8 cellular contexts compared by ENCODE assay signal in the genomic region with DNA sequence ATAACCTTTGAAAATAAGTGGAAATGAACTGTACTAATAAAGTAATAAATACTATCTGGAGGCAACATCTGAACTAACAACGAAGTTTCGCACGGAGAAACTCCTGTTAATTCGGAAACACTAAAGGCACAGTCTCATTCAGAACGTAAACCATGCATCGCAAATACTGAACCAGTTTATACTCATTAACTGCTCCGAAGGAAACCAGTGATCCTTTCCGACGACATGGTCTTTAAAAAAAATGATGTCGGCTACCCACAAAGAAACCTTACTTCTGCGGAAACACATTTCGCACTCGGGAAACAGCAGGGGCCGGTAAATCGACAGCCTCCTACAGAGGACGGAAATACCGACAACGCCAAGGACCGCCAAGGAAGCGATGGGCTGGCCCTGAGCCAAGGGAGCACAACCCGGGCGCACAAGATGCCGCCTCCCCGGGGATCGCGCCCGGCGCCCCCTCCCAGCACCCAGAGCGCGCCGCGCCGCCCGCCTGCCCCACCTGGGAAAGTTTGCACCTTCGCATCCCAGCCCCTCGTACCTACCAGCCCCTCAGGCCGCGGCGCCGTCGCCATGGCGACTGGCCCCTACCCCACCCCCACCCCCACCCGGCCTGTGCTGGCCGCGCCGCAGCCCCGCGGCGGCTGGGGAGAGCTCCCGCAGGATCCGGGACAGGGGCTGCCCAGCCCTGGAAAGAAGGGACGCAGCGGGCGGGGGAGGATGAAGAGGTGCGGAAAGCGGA. TPM values are rescaled to one million over a fixed set of nuclear protein-coding genes. Genes with fewer than 3 reads are reported as not detected.
DNase-seq lines count a peak whose midpoint lies in the region; ATAC-seq, FAIRE-seq and TF ChIP-seq lines count a peak whose summit lies in the region.

No MANE protein-coding gene starts in this region.

- POLR2A ChIA-PET in IMR-90 (lab: Charles Lee; ENCODE audit: unreplicated experiment) = interaction anchor here (0.6 kb wide), 2 partner anchors 43 to 746 kb away, joined by 3 to 8 read pairs; a partner anchor contains a TSS

- 0% methylated on average over 14 of the region's 56 CpGs; no CpG with 5 or more reads in 1 of the 2 experiments for WGBS in IMR-90 (ENCODE audit: extremely low coverage in 2 of 2, insufficient read length in 1 of 2), 2 experiments

- TF ChIP-seq CTCF in Calu3 (IDR thresholded peaks at IDR 0.05; ENCODE audit: unreplicated experiment) (no peak), IMR-90 (conservative IDR thresholded peaks at IDR 0.05; ENCODE audit: low read depth, low read length) (no peak), fibroblast of mammary gland (conservative IDR thresholded peaks at IDR 0.05; ENCODE audit: control insufficient read depth, insufficient read depth, low read depth, low read length) (no peak), nephron (IDR thresholded peaks at IDR 0.05; ENCODE audit: unreplicated experiment in 3 of 3) (no peak)

- H3K36me3 Mint-ChIP-seq in Calu3 (ENCODE audit: insufficient read depth, unreplicated experiment) (peaks cover 50% of the 10 kb centered on the region), nephron (ENCODE audit: low read depth) (peaks cover 28% of the 10 kb centered on the region)
- H3K36me3 Mint-ChIP-seq in activated T-helper 1 cell treated with anti-CD3 and anti-CD28 coated beads, Interleukin-12 subunit alpha, Interleukin-12 subunit beta, Interleukin-2, Interleukin-4 antibody, amounts not matched to agents 30 ng/mL and 10 ng/mL and 1 ng/mL, durations not matched to agents 14 hours and 24 hours and 36 hours (ENCODE audit: low read depth) = peaks cover 21% of the 10 kb centered on the region

- peaks cover 2% of the 10 kb centered on the region for H3K36me3 ChIP-seq in IMR-90 (ENCODE audit: control insufficient read depth, insufficient read depth, low read length)

- H2BK120ac ChIP-seq in IMR-90 (ENCODE audit: low read depth, low read length) = peak overlapping the region; percentile 82

- BruUV-seq in Calu3 (replicated peaks; lab: Mats Ljungman, UMichigan) (TSS peak; percentile 32), IMR-90 (replicated peaks; lab: Mats Ljungman, UMichigan) (no TSS peak)

- H3K4me3 Mint-ChIP-seq in Calu3 (ENCODE audit: low read depth, unreplicated experiment) = peak overlapping the region; percentile 85
- H3K4me3 Mint-ChIP-seq in activated T-helper 1 cell treated with anti-CD3 and anti-CD28 coated beads, Interleukin-12 subunit alpha, Interleukin-12 subunit beta, Interleukin-2, Interleukin-4 antibody, amounts not matched to agents 30 ng/mL and 10 ng/mL and 1 ng/mL, durations not matched to agents 14 hours and 24 hours and 36 hours = peak overlapping the region; percentile 91
- peak overlapping the region; percentile 91 to 94 (median 94) for H3K4me3 Mint-ChIP-seq in nephron

- TF ChIP-seq POLR2A in IMR-90 (IDR thresholded peaks at IDR 0.05; ENCODE audit: low read depth, low read length) = no peak; the same call in 1 of the 2 replicates

- peak overlapping the region; percentile 37 to 97 for H4K8ac ChIP-seq in IMR-90 (ENCODE audit: low read depth in 2 of 2, low read length in 2 of 2)

- peak overlapping the region; percentile 95 for H3K18ac ChIP-seq in IMR-90 (ENCODE audit: low read depth, low read length)

- H2BK20ac ChIP-seq in IMR-90 (ENCODE audit: low read depth, low read length) = peak overlapping the region; percentile 48; the same call in 1 of the 2 replicates

- H3K27me3 ChIP-seq in IMR-90 (ENCODE audit: control insufficient read depth, insufficient read depth, low read length) = no peaks in the 10 kb centered on the region

- H3K4me1 Mint-ChIP-seq in Calu3 (ENCODE audit: low read depth, unreplicated experiment) (peaks cover 12% of the 10 kb centered on the region), nephron (peaks cover 33% of the 10 kb centered on the region)
- H3K4me1 Mint-ChIP-seq in activated T-helper 1 cell treated with anti-CD3 and anti-CD28 coated beads, Interleukin-12 subunit alpha, Interleukin-12 subunit beta, Interleukin-2, Interleukin-4 antibody, amounts not matched to agents 30 ng/mL and 10 ng/mL and 1 ng/mL, durations not matched to agents 14 hours and 24 hours and 36 hours (ENCODE audit: low read depth) = peaks cover 43% of the 10 kb centered on the region

- peak; percentile 83 for DNase-seq in Calu3
- DNase-seq in IMR-90 = peak; percentile 58
- peak; percentile 77 for DNase-seq in RCC 7860 (ENCODE audit: low spot score)
- DNase-seq in activated T-helper 1 cell treated with anti-CD3 and anti-CD28 coated beads, Interleukin-12 subunit alpha, Interleukin-12 subunit beta, Interleukin-2, Interleukin-4 antibody, amounts not matched to agents 30 ng/mL and 10 ng/mL and 1 ng/mL, durations not matched to agents 14 hours and 24 hours and 36 hours (ENCODE audit: low spot score) = peak; percentile 69
- DNase-seq in fibroblast of mammary gland (ENCODE audit: low read depth) = peak; percentile 70
- DNase-seq in stimulated activated naive CD4-positive, alpha-beta T cell treated with Interleukin-2 at 50 U/mL for 16 hours (lab: John Stamatoyannopoulos, UW) = peak; percentile 73

- H3K4me3 ChIP-seq in IMR-90 (ENCODE audit: insufficient read depth, low read depth, low read length) (peak overlapping the region; percentile 98), fibroblast of mammary gland (ENCODE audit: control insufficient read depth, low read depth, low read length) (peak overlapping the region; percentile 84)

- H3K27me3 Mint-ChIP-seq in Calu3 (ENCODE audit: unreplicated experiment) (no peaks in the 10 kb centered on the region), nephron (ENCODE audit: low read depth) (no peaks in the 10 kb centered on the region)
- H3K27me3 Mint-ChIP-seq in activated T-helper 1 cell treated with anti-CD3 and anti-CD28 coated beads, Interleukin-12 subunit alpha, Interleukin-12 subunit beta, Interleukin-2, Interleukin-4 antibody, amounts not matched to agents 30 ng/mL and 10 ng/mL and 1 ng/mL, durations not matched to agents 14 hours and 24 hours and 36 hours (ENCODE audit: insufficient read depth) = no peaks in the 10 kb centered on the region

- peak overlapping the region; percentile 91 for H3K4ac ChIP-seq in IMR-90 (ENCODE audit: low read depth, low read length)

- H3K4me1 ChIP-seq in IMR-90 (ENCODE audit: control insufficient read depth, insufficient read depth, low read length) = peaks cover 3% of the 10 kb centered on the region

- no peaks in the 10 kb centered on the region for H3K9me3 ChIP-seq in IMR-90 (ENCODE audit: control insufficient read depth, insufficient read depth, low read length)

- peak overlapping the region; percentile 89 for H4K5ac ChIP-seq in IMR-90 (ENCODE audit: low read depth, low read length)

- ATAC-seq in GM21619 (IDR thresholded peaks at IDR 0.05; ENCODE audit: unreplicated experiment) = peak; percentile 38
- ATAC-seq in IMR-90 (ENCODE audit: low read depth) = peak; percentile 61

- no peak for FAIRE-seq in RCC 7860 (lab: Jason Lieb, UNC)

- peak overlapping the region; percentile 99 for H3K23ac ChIP-seq in IMR-90 (ENCODE audit: low read depth, low read length)

- peak overlapping the region; percentile 100 for H3K9ac ChIP-seq in IMR-90 (ENCODE audit: low read depth, low read length)

- peak overlapping the region; percentile 90 for H2AFZ ChIP-seq in IMR-90 (replicated peaks; ENCODE audit: low read length, poor library complexity)

- H3K27ac Mint-ChIP-seq in Calu3 (ENCODE audit: unreplicated experiment) = peak overlapping the region; percentile 66
- H3K27ac Mint-ChIP-seq in activated T-helper 1 cell treated with anti-CD3 and anti-CD28 coated beads, Interleukin-12 subunit alpha, Interleukin-12 subunit beta, Interleukin-2, Interleukin-4 antibody, amounts not matched to agents 30 ng/mL and 10 ng/mL and 1 ng/mL, durations not matched to agents 14 hours and 24 hours and 36 hours = peak overlapping the region; percentile 85
- H3K27ac Mint-ChIP-seq in nephron = peak overlapping the region; percentile 82 to 91 (median 85)

- peak overlapping the region; percentile 100 for H3K27ac ChIP-seq in IMR-90 (ENCODE audit: insufficient read depth, low read length)

- intact Hi-C loops in Calu3 (cut with micrococcal nuclease; ENCODE audit: unreplicated experiment) (loop anchor here (1.0 to 2.0 kb wide), 2 partner anchors 23 to 42 kb away; a partner anchor contains a TSS), IMR-90 (cut with micrococcal nuclease) (no loop called here)
- intact Hi-C loops in activated T-helper 1 cell treated with anti-CD3 and anti-CD28 coated beads, Interleukin-12 subunit alpha, Interleukin-12 subunit beta, Interleukin-2, Interleukin-4 antibody, amounts not matched to agents 30 ng/mL and 10 ng/mL and 1 ng/mL, durations not matched to agents 14 hours and 24 hours and 36 hours (cut with micrococcal nuclease) = loop anchor here (1.0 kb wide), 7 partner anchors 16 to 573 kb away; a partner anchor contains a TSS

- peaks cover 3% of the 10 kb centered on the region; the same call in 1 of the 2 replicates for H3K9me1 ChIP-seq in IMR-90 (ENCODE audit: insufficient read depth, low read length)

- H3K4me2 ChIP-seq in IMR-90 (ENCODE audit: low read depth, low read length) = peak overlapping the region; percentile 96

- TF ChIP-seq RAD21 in IMR-90 (IDR thresholded peaks at IDR 0.05; ENCODE audit: low read length) = no peak

- H3K79me1 ChIP-seq in IMR-90 (ENCODE audit: low read depth in 1 of 2, low read length in 2 of 2) = peaks cover 0 to 30% of the 10 kb centered on the region in 2 experiments; a peak in 2 of 4 replicates

- H3K56ac ChIP-seq in IMR-90 (ENCODE audit: extremely low read depth, insufficient read depth, low read length) = peak overlapping the region; percentile 97

- H2AK9ac ChIP-seq in IMR-90 (replicated peaks; ENCODE audit: low read depth, low read length, poor library complexity) = peak overlapping the region; percentile 90

- H2BK15ac ChIP-seq in IMR-90 (ENCODE audit: low read depth, low read length) = no peak overlapping the region; the same call in 2 of the 3 replicates

- peak overlapping the region; percentile 80 for H2AK5ac ChIP-seq in IMR-90 (ENCODE audit: low read depth, low read length)

- dilution Hi-C loops in IMR-90 (cut with HindIII; ENCODE audit: low sequenced_read_pairs, unreplicated experiment) = no loop called here

- H3K9me3 Mint-ChIP-seq in Calu3 (ENCODE audit: low read depth, unreplicated experiment) = no peaks in the 10 kb centered on the region
- H3K9me3 Mint-ChIP-seq in activated T-helper 1 cell treated with anti-CD3 and anti-CD28 coated beads, Interleukin-12 subunit alpha, Interleukin-12 subunit beta, Interleukin-2, Interleukin-4 antibody, amounts not matched to agents 30 ng/mL and 10 ng/mL and 1 ng/mL, durations not matched to agents 14 hours and 24 hours and 36 hours = no peaks in the 10 kb centered on the region
- no peaks in the 10 kb centered on the region for H3K9me3 Mint-ChIP-seq in nephron

- CTCF ChIA-PET in Calu3 (lab: Charles Lee) = interaction anchor here (0.6 to 2.4 kb wide), 3 partner anchors 10 to 151 kb away, joined by 3 to 7 read pairs (median 4); no protein-coding TSS in a partner anchor
- CTCF ChIA-PET in IMR-90 (lab: Yijun Ruan, JAX) = interaction anchor here (1.1 kb wide), 1 partner anchor 23 kb away, joined by 3 read pairs; no protein-coding TSS in a partner anchor

- in situ Hi-C loops in IMR-90 (cut with MboI; ENCODE audit: low sequenced_read_pairs) = no loop called here

- peak overlapping the region; percentile 93 for H2BK5ac ChIP-seq in IMR-90 (ENCODE audit: low read depth, low read length, poor library complexity, severe bottlenecking)

- peak overlapping the region; percentile 98 for H3K14ac ChIP-seq in IMR-90 (replicated peaks; ENCODE audit: low read depth, low read length)

- peaks cover 47% of the 10 kb centered on the region for H4K20me1 ChIP-seq in IMR-90 (ENCODE audit: insufficient read depth, low read length)

- peak overlapping the region; percentile 87 for H4K91ac ChIP-seq in IMR-90 (ENCODE audit: insufficient read depth, low read depth, low read length)

RNA-seq across cellular contexts. Expression of a gene that starts 0.7 kb away (rescaled TPM):
- total RNA-seq in Calu3 (2022) = 117 and 118 TPM in 2 replicates
- 94.1 and 129 TPM in 2 replicates for total RNA-seq in IMR-90 (2012; rRNA removed)
- polyA plus RNA-seq in IMR-90 (2012; rRNA removed) = 38.9 and 47.7 TPM in 2 replicates
- 5.5 and 8.8 TPM in 2 replicates for polyA plus RNA-seq in IMR-90 (2012; cell fraction: cytosol; rRNA removed)
- polyA plus RNA-seq in IMR-90 (2012; cell fraction: nucleus; rRNA removed; ENCODE audit: low replicate concordance) = 25.9 and 134 TPM in 2 replicates
- total RNA-seq in activated T-helper 1 cell treated with anti-CD3 and anti-CD28 coated beads, Interleukin-12 subunit alpha, Interleukin-12 subunit beta, Interleukin-2, Interleukin-4 antibody, amounts not matched to agents 30 ng/mL and 10 ng/mL and 1 ng/mL, durations not matched to agents 14 hours and 24 hours and 36 hours = 56.6 and 59.0 TPM in 2 replicates

RNA-seq across cellular contexts. Expression of a gene that starts 37.6 kb away (rescaled TPM):
- total RNA-seq in Calu3 (2022) (984 and 1,038 TPM in 2 replicates), IMR-90 (2012; rRNA removed) (35.3 and 68.6 TPM in 2 replicates)
- 294 and 551 TPM in 2 replicates for polyA plus RNA-seq in IMR-90 (2012; rRNA removed)
- 107 and 412 TPM in 2 replicates for polyA plus RNA-seq in IMR-90 (2012; cell fraction: cytosol; rRNA removed)
- 28.1 and 181 TPM in 2 replicates for polyA plus RNA-seq in IMR-90 (2012; cell fraction: nucleus; rRNA removed; ENCODE audit: low replicate concordance)
- total RNA-seq in activated T-helper 1 cell treated with anti-CD3 and anti-CD28 coated beads, Interleukin-12 subunit alpha, Interleukin-12 subunit beta, Interleukin-2, Interleukin-4 antibody, amounts not matched to agents 30 ng/mL and 10 ng/mL and 1 ng/mL, durations not matched to agents 14 hours and 24 hours and 36 hours = 1,451 and 1,473 TPM in 2 replicates

RNA-seq across cellular contexts. Expression of a gene that starts 41.7 kb away (rescaled TPM):
- total RNA-seq in Calu3 (2022) (11.3 and 14.0 TPM in 2 replicates), IMR-90 (2012; rRNA removed) (8.1 and 11.7 TPM in 2 replicates)
- 2.5 and 3.1 TPM in 2 replicates for polyA plus RNA-seq in IMR-90 (2012; rRNA removed)
- polyA plus RNA-seq in IMR-90 (2012; cell fraction: cytosol; rRNA removed) = 0.36 and 1.3 TPM in 2 replicates
- polyA plus RNA-seq in IMR-90 (2012; cell fraction: nucleus; rRNA removed; ENCODE audit: low replicate concordance) = 0.41 and 3.6 TPM in 2 replicates
- total RNA-seq in activated T-helper 1 cell treated with anti-CD3 and anti-CD28 coated beads, Interleukin-12 subunit alpha, Interleukin-12 subunit beta, Interleukin-2, Interleukin-4 antibody, amounts not matched to agents 30 ng/mL and 10 ng/mL and 1 ng/mL, durations not matched to agents 14 hours and 24 hours and 36 hours = 23.4 and 24.6 TPM in 2 replicates

RNA-seq across cellular contexts. Expression of a gene that starts 43.7 kb away (rescaled TPM):
- 5.9 and 8.2 TPM in 2 replicates for total RNA-seq in Calu3 (2022)
- total RNA-seq in IMR-90 (2012; rRNA removed) = 4.2 and 4.3 TPM in 2 replicates
- 1.5 and 1.8 TPM in 2 replicates for polyA plus RNA-seq in IMR-90 (2012; rRNA removed)
- polyA plus RNA-seq in IMR-90 (2012; cell fraction: cytosol; rRNA removed) = 0.46 and 0.63 TPM in 2 replicates
- 0.18 and 1.3 TPM in 2 replicates for polyA plus RNA-seq in IMR-90 (2012; cell fraction: nucleus; rRNA removed; ENCODE audit: low replicate concordance)
- 2.1 and 2.3 TPM in 2 replicates for total RNA-seq in activated T-helper 1 cell treated with anti-CD3 and anti-CD28 coated beads, Interleukin-12 subunit alpha, Interleukin-12 subunit beta, Interleukin-2, Interleukin-4 antibody, amounts not matched to agents 30 ng/mL and 10 ng/mL and 1 ng/mL, durations not matched to agents 14 hours and 24 hours and 36 hours

Comparison
In these comparisons a context has a peak if more than half of its experiments do, and no peak if none do; other contexts are left out.
1. Peak in every context shown above with its lines: DNase-seq, ATAC-seq, H3K4me3 ChIP-seq and H3K27ac ChIP-seq.
2. RNA of a gene that starts 37.6 kb away (total RNA-seq): 1,451 to 1,473 TPM in activated T-helper 1 cell treated with anti-CD3 and anti-CD28 coated beads, Interleukin-12 subunit alpha, Interleukin-12 subunit beta, Interleukin-2, Interleukin-4 antibody, amounts not matched to agents 30 ng/mL and 10 ng/mL and 1 ng/mL, durations not matched to agents 14 hours and 24 hours and 36 hours and 984 to 1,038 TPM in Calu3; 35.3 to 68.6 TPM in IMR-90; every median in the first group is over 10 times any median in the second.